In the genomic region with DNA sequence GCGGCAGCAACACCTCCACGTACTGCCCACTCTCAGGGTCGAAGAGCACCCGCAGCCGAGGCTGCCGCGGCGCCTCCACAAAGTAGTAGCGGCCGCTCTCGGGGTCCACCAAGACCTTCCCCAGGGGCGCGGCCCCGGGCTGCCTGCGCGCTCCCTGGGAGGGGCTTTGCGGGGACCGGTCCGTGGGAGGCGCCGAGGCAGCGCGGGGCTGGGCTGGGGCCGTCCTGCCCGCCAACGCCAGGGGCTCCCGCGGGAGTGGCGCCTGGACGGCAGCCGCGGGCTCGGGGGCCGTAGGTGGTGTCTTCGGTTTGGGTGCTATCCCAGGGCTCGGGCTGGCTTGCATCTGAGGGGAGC, we compare ENCODE assay signal across 7 cellular contexts.
DNase-seq lines count a peak whose midpoint lies in the region; ATAC-seq, FAIRE-seq and TF ChIP-seq lines count a peak whose summit lies in the region.

No MANE protein-coding gene starts in this region.

- H3K27me3 Mint-ChIP-seq in stimulated activated memory B cell treated with anti-CD40 and anti-IgM and Interleukin-4, amounts not matched to agents 10 μg/mL and 1 μg/mL and 100 μg/mL, for 72 hours, result no peaks in the 10 kb centered on the region

- H3K4me3 Mint-ChIP-seq in stimulated activated memory B cell treated with anti-CD40 and anti-IgM and Interleukin-4, amounts not matched to agents 10 μg/mL and 1 μg/mL and 100 μg/mL, for 72 hours, result peak overlapping the region; percentile 97

- H3K4me1 Mint-ChIP-seq in stimulated activated memory B cell treated with anti-CD40 and anti-IgM and Interleukin-4, amounts not matched to agents 10 μg/mL and 1 μg/mL and 100 μg/mL, for 72 hours, result peaks cover 77% of the 10 kb centered on the region

- TF ChIP-seq POLR2A in NB4 (IDR thresholded peaks at IDR 0.05; ENCODE audit: extremely low read depth, insufficient read length), result peak; percentile 14
- TF ChIP-seq POLR2A in H54 (IDR thresholded peaks at IDR 0.05; ENCODE audit: low read depth, low read length), result no peak

- ATAC-seq in GM19397 (IDR thresholded peaks at IDR 0.05; ENCODE audit: unreplicated experiment) (peak; percentile 12), GM21723 (IDR thresholded peaks at IDR 0.05; ENCODE audit: unreplicated experiment) (no peak)
- ATAC-seq in stimulated activated memory B cell treated with anti-CD40 and anti-IgM and Interleukin-4, amounts not matched to agents 10 μg/mL and 1 μg/mL and 100 μg/mL, for 72 hours, result no peak

- H3K4me3 ChIP-seq in NB4 (ENCODE audit: low read depth, low read length) (peak overlapping the region; percentile 56), epithelial cell of esophagus (ENCODE audit: low read length) (peak overlapping the region; percentile 29)

- TF ChIP-seq CTCF in NB4 (IDR thresholded peaks at IDR 0.05; ENCODE audit: low read depth, low read length) (no peak), epithelial cell of esophagus (IDR thresholded peaks at IDR 0.05; ENCODE audit: insufficient read depth, low read depth, low read length, missing control alignments) (no peak)

- no peaks in the 10 kb centered on the region for H3K9me3 Mint-ChIP-seq in stimulated activated memory B cell treated with anti-CD40 and anti-IgM and Interleukin-4, amounts not matched to agents 10 μg/mL and 1 μg/mL and 100 μg/mL, for 72 hours

- H3K27ac Mint-ChIP-seq in stimulated activated memory B cell treated with anti-CD40 and anti-IgM and Interleukin-4, amounts not matched to agents 10 μg/mL and 1 μg/mL and 100 μg/mL, for 72 hours, result peak overlapping the region; percentile 98

- DNase-seq in NB4 (ENCODE audit: low read depth) (no peak), epithelial cell of esophagus (ENCODE audit: low read depth) (no peak), NCI-H1694 (lab: John Stamatoyannopoulos, UW) (no peak), H54 (ENCODE audit: insufficient read length, low spot score) (no peak)

- FAIRE-seq in H54 (lab: Jason Lieb, UNC), result no peak

- H3K36me3 Mint-ChIP-seq in stimulated activated memory B cell treated with anti-CD40 and anti-IgM and Interleukin-4, amounts not matched to agents 10 μg/mL and 1 μg/mL and 100 μg/mL, for 72 hours, result no peaks in the 10 kb centered on the region
